In genomic region chr19:58560007-58560887, GRCh38 we compare ENCODE assay signal across 8 cellular contexts. TPM values are rescaled to one million over a fixed set of nuclear protein-coding genes. Genes with fewer than 3 reads are reported as not detected.
DNase-seq lines count a peak whose midpoint lies in the region; ATAC-seq and TF ChIP-seq lines count a peak whose summit lies in the region.

No MANE protein-coding gene starts in this region.

- peaks cover 18% of the 10 kb centered on the region for H3K36me3 Mint-ChIP-seq in neural crest cell (ENCODE audit: low read depth)

- no peaks in the 10 kb centered on the region for H3K9me2 ChIP-seq in MM.1S (replicated peaks; ENCODE audit: insufficient read depth, low read length)

- H3K27ac Mint-ChIP-seq in neural crest cell (ENCODE audit: unreplicated experiment) = peak overlapping the region; percentile 99

- peaks cover 9% of the 10 kb centered on the region for H3K27me3 Mint-ChIP-seq in neural crest cell (ENCODE audit: low read depth)

- DNase-seq in MM.1S = no peak
- DNase-seq in effector memory CD4-positive, alpha-beta T cell = no peak
- no peak for DNase-seq in neural crest cell (ENCODE audit: low read depth, low spot score)
- no peak for DNase-seq in stimulated activated CD4-positive, alpha-beta T cell treated with anti-CD3 and anti-CD28 coated beads, Interleukin-4, amount 100 ng/mL, for 24 hours
- DNase-seq in DMS 273 treated with DMSO at 0.1 percent for 48 hours (lab: John Stamatoyannopoulos, UW) = no peak
- DNase-seq in NCI-H226 = no peak

- peaks cover 72 to 80% (median 77%) of the 10 kb centered on the region in 10 experiments for H3K4me1 ChIP-seq in BLaER1 treated with 17β-estradiol and CSF1 and Interleukin-3, amounts not matched to agents 10 nM and 100 nM
- peaks cover 24% of the 10 kb centered on the region for H3K4me1 ChIP-seq in MM.1S (ENCODE audit: low read length)
- peaks cover 45% of the 10 kb centered on the region for H3K4me1 ChIP-seq in effector memory CD4-positive, alpha-beta T cell (ENCODE audit: control insufficient read depth, insufficient read depth, low read length, poor library complexity, severe bottlenecking)

- peaks cover 31% of the 10 kb centered on the region; the same call in 1 of the 2 replicates for H3F3A ChIP-seq in MM.1S (ENCODE audit: insufficient read depth, low read length)

- peaks cover 17 to 22% (median 20%) of the 10 kb centered on the region in 11 experiments for H3K36me3 ChIP-seq in BLaER1 treated with 17β-estradiol and CSF1 and Interleukin-3, amounts not matched to agents 10 nM and 100 nM
- H3K36me3 ChIP-seq in MM.1S (replicated peaks; ENCODE audit: insufficient read depth, low read length) = no peaks in the 10 kb centered on the region
- H3K36me3 ChIP-seq in effector memory CD4-positive, alpha-beta T cell (ENCODE audit: control insufficient read depth, insufficient read depth, low read length) = peaks cover 11% of the 10 kb centered on the region

- peak overlapping the region; percentile 20 to 99 (median 98); a peak in 21 of 22 replicates for H3K27ac ChIP-seq in BLaER1 treated with 17β-estradiol and CSF1 and Interleukin-3, amounts not matched to agents 10 nM and 100 nM
- H3K27ac ChIP-seq in MM.1S (ENCODE audit: low read length) = peak overlapping the region; percentile 96
- peak overlapping the region; percentile 95 for H3K27ac ChIP-seq in effector memory CD4-positive, alpha-beta T cell (ENCODE audit: insufficient read depth, low read length, poor library complexity, severe bottlenecking)

- peaks cover 28% of the 10 kb centered on the region for H3K79me2 ChIP-seq in MM.1S (ENCODE audit: low read length)

- peak overlapping the region; percentile 28; the same call in 1 of the 2 replicates for H2AFZ ChIP-seq in MM.1S (ENCODE audit: low read length)

- no peaks in the 10 kb centered on the region for H3K9me3 ChIP-seq in BLaER1 treated with 17β-estradiol and CSF1 and Interleukin-3, amounts not matched to agents 10 nM and 100 nM (replicated peaks in 1 of 11)
- no peaks in the 10 kb centered on the region for H3K9me3 ChIP-seq in MM.1S (replicated peaks; ENCODE audit: insufficient read depth, low read length)
- H3K9me3 ChIP-seq in effector memory CD4-positive, alpha-beta T cell (ENCODE audit: control insufficient read depth, low read length) = no peaks in the 10 kb centered on the region

- H3K4me3 ChIP-seq in BLaER1 treated with 17β-estradiol and CSF1 and Interleukin-3, amounts not matched to agents 10 nM and 100 nM = peak overlapping the region; percentile 76 to 98 (median 94); a peak in 19 of 20 replicates
- peak overlapping the region; percentile 82 for H3K4me3 ChIP-seq in MM.1S (ENCODE audit: low read length)
- peak overlapping the region; percentile 64 for H3K4me3 ChIP-seq in effector memory CD4-positive, alpha-beta T cell (ENCODE audit: insufficient read depth, low read depth, low read length, poor library complexity, severe bottlenecking)

- peak overlapping the region; percentile 89 to 98 (median 96); a peak in 20 of 22 replicates for H3K9ac ChIP-seq in BLaER1 treated with 17β-estradiol and CSF1 and Interleukin-3, amounts not matched to agents 10 nM and 100 nM
- H3K9ac ChIP-seq in MM.1S (ENCODE audit: low read length) = peak overlapping the region; percentile 99; the same call in 1 of the 2 replicates

- H3K4me3 Mint-ChIP-seq in neural crest cell = peak overlapping the region; percentile 96

- TF ChIP-seq CTCF in MM.1S (IDR thresholded peaks at IDR 0.05; ENCODE audit: low read length) (no peak), neural crest cell (conservative IDR thresholded peaks at IDR 0.05) (no peak)

- no peak for ATAC-seq in HG03354 (IDR thresholded peaks at IDR 0.05; ENCODE audit: poor library complexity, severe bottlenecking, unreplicated experiment)

- H3K27me3 ChIP-seq in BLaER1 treated with 17β-estradiol and CSF1 and Interleukin-3, amounts not matched to agents 10 nM and 100 nM = peaks cover 0 to 24% (median 0%) of the 10 kb centered on the region in 11 experiments; a peak in 8 of 22 replicates
- H3K27me3 ChIP-seq in MM.1S (replicated peaks; ENCODE audit: insufficient read depth, low read length) = no peaks in the 10 kb centered on the region
- no peaks in the 10 kb centered on the region for H3K27me3 ChIP-seq in effector memory CD4-positive, alpha-beta T cell (replicated peaks; ENCODE audit: control insufficient read depth, insufficient read depth, low read length, poor library complexity, severe bottlenecking)

- H3K4me2 ChIP-seq in BLaER1 treated with 17β-estradiol and CSF1 and Interleukin-3, amounts not matched to agents 10 nM and 100 nM = peak overlapping the region; percentile 89 to 100 (median 98)
- peak overlapping the region; percentile 74 for H3K4me2 ChIP-seq in MM.1S (ENCODE audit: low read depth, low read length)

- H3K9me3 Mint-ChIP-seq in neural crest cell = no peaks in the 10 kb centered on the region

- H3K4me1 Mint-ChIP-seq in neural crest cell = peaks cover 45% of the 10 kb centered on the region

- peaks cover 0 to 26% (median 14%) of the 10 kb centered on the region in 11 experiments; a peak in 12 of 22 replicates for H4K20me1 ChIP-seq in BLaER1 treated with 17β-estradiol and CSF1 and Interleukin-3, amounts not matched to agents 10 nM and 100 nM
- H4K20me1 ChIP-seq in MM.1S (ENCODE audit: insufficient read depth, low read length) = no peaks in the 10 kb centered on the region

RNA-seq across cellular contexts. Expression of gene UBE2M, which starts 1.8 kb away (rescaled TPM):
- 113 and 119 TPM in 2 replicates for total RNA-seq in neural crest cell

RNA-seq across cellular contexts. Expression of gene CHMP2A, which starts 5.3 kb away (rescaled TPM):
- total RNA-seq in neural crest cell = 61.6 and 64.6 TPM in 2 replicates

RNA-seq across cellular contexts. Expression of gene MZF1, which starts 12.9 kb away (rescaled TPM):
- 40.5 and 43.3 TPM in 2 replicates for total RNA-seq in neural crest cell

RNA-seq across cellular contexts. Expression of gene TRIM28, which starts 16.4 kb away (rescaled TPM):
- 964 and 1,000 TPM in 2 replicates for total RNA-seq in neural crest cell

RNA-seq across cellular contexts. Expression of gene ZBTB45, which starts 40.6 kb away (rescaled TPM):
- total RNA-seq in neural crest cell = 24.1 and 27.3 TPM in 2 replicates
